Comparison of ENCODE assay signal across 20 cellular contexts in genomic region chr5:61279725-61280124, GRCh38.
DNase-seq lines count a peak whose midpoint lies in the region; ATAC-seq and TF ChIP-seq lines count a peak whose summit lies in the region.
"Had no signal": no experiment of that assay in that cellular context is flagged by ENCODE, and none has a peak within 500 bp of the region (broad histone marks: within the 10 kb centered on the region; RNA-seq: fewer than 3 reads in every experiment).

No MANE protein-coding gene starts in this region.

- DNase-seq in EL, result peak; percentile 29
- no peak for DNase-seq in RWPE2 (ENCODE audit: low spot score)
- peak; percentile 60 for DNase-seq in kidney glomerular epithelial cell (lab: John Stamatoyannopoulos, UW)
- DNase-seq in T-helper 9 cell, result no peak
- DNase-seq in SKM-1 treated with dmso at 0.1 percent for 144 hours (lab: John Stamatoyannopoulos, UW; ENCODE audit: unreplicated experiment), result no peak
- no peak for DNase-seq in SHP77 (lab: John Stamatoyannopoulos, UW)
- DNase-seq: activated CD8-positive, alpha-beta memory T cell treated with anti-CD3 and anti-CD28 coated beads, Interleukin-2, amount 50 U/mL, for 48 hours; activated effector memory CD4-positive, alpha-beta T cell treated with Interleukin-2 at 50 U/mL for 16 hours; CD4-positive, alpha-beta memory T cell; hypothalamus; islet precursor cell; Right ventricle myocardium superior; stimulated activated CD4-positive, alpha-beta T cell treated with anti-CD3 and anti-CD28 coated beads, Interleukin-1b, Interleukin-23, amount 100 ng/mL, for 48 hours; T-helper 1 cell; testis had no signal

- H3K36me3 ChIP-seq in ACC112 (ENCODE audit: insufficient read depth, low read length) (no peaks in the 10 kb centered on the region), RWPE2 (ENCODE audit: low read depth) (no peaks in the 10 kb centered on the region)
- H3K36me3 ChIP-seq: cardiac muscle cell had no signal

- peaks cover 41% of the 10 kb centered on the region for H3K4me1 ChIP-seq in ACC112 (ENCODE audit: control insufficient read depth, insufficient read depth, low read length, unreplicated experiment)
- H3K4me1 ChIP-seq in RWPE2 (ENCODE audit: insufficient read depth, poor library complexity, severe bottlenecking), result peaks cover 50% of the 10 kb centered on the region

- TF ChIP-seq CTCF in RWPE2 (IDR thresholded peaks at IDR 0.05; ENCODE audit: poor library complexity, severe bottlenecking), result no peak

- no peaks in the 10 kb centered on the region for H3K9me3 ChIP-seq in RWPE2 (ENCODE audit: severe bottlenecking)
- H3K9me3 ChIP-seq: testis had no signal

- H3K27me3 ChIP-seq in ACC112 (ENCODE audit: insufficient read depth, low read length), result no peaks in the 10 kb centered on the region
- H3K27me3 ChIP-seq in RWPE2 (ENCODE audit: insufficient read depth, poor library complexity, severe bottlenecking), result no peaks in the 10 kb centered on the region
- H3K27me3 ChIP-seq: cardiac muscle cell, testis had no signal

- no peak overlapping the region for H2AFZ ChIP-seq in ACC112 (ENCODE audit: low read length, unreplicated experiment)

- no peak for ATAC-seq in RWPE2 (ENCODE audit: low read depth)
- no peak for ATAC-seq in GM21529 (IDR thresholded peaks at IDR 0.05; ENCODE audit: unreplicated experiment)
- ATAC-seq: natural killer cell treated with Interleukin-12 subunit alpha and Interleukin-12 subunit beta and Interleukin-15 and Interleukin-18, amount 100 ng/mL, for 72 hours had no signal

- H3K4me3 ChIP-seq in ACC112 (ENCODE audit: low read depth, low read length) (no peak overlapping the region), RWPE2 (ENCODE audit: severe bottlenecking) (no peak overlapping the region)
- H3K4me3 ChIP-seq: cardiac muscle cell, GM12878, testis had no signal

- no peaks in the 10 kb centered on the region for H3K79me2 ChIP-seq in ACC112 (ENCODE audit: control insufficient read depth, insufficient read depth, low read length, unreplicated experiment)

- H3K27ac ChIP-seq in ACC112 (ENCODE audit: low read depth, low read length) (peak overlapping the region; percentile 4; the same call in 1 of the 2 replicates), RWPE2 (ENCODE audit: poor library complexity, severe bottlenecking) (peak overlapping the region; percentile 65)
- H3K27ac ChIP-seq: cardiac muscle cell, testis had no signal

Comparison
In these comparisons a context has a peak if more than half of its experiments do, and no peak if none do; other contexts are left out.
1. DNase-seq: peak in EL (single experiment) and kidney glomerular epithelial cell (single experiment); none in RWPE2 (single experiment), T-helper 9 cell (single experiment), SKM-1 treated with dmso at 0.1 percent for 144 hours (single experiment) and SHP77 (0 of 2).